17 cellular contexts compared by ENCODE assay signal in genomic region chr7:99469381-99470065, GRCh38. TPM values are rescaled to one million over a fixed set of nuclear protein-coding genes. Genes with fewer than 3 reads are reported as not detected.
DNase-seq lines count a peak whose midpoint lies in the region; ATAC-seq and TF ChIP-seq lines count a peak whose summit lies in the region.
"Had no signal": no experiment of that assay in that cellular context is flagged by ENCODE, and none has a peak within 500 bp of the region (broad histone marks: within the 10 kb centered on the region; RNA-seq: fewer than 3 reads in every experiment).

No MANE protein-coding gene starts in this region.

- peak overlapping the region; percentile 44 for H3K27ac Mint-ChIP-seq in activated T-cell treated with anti-CD3 and anti-CD28 coated beads, Interleukin-2, amount 50 U/mL, for 24 hours
- H3K27ac Mint-ChIP-seq in mesothelial cell of epicardium = no peak overlapping the region
- H3K27ac Mint-ChIP-seq: T-cell had no signal

- H3K36me3 ChIP-seq in A673 (ENCODE audit: insufficient read depth, low read length, poor library complexity, severe bottlenecking) (no peaks in the 10 kb centered on the region), PC-3 (ENCODE audit: low read depth, low read length) (no peaks in the 10 kb centered on the region)
- H3K36me3 ChIP-seq: ovary had no signal

- H2AFZ ChIP-seq in PC-3 (ENCODE audit: low read length) = no peak overlapping the region

- peaks cover 32% of the 10 kb centered on the region for H3K4me1 Mint-ChIP-seq in activated T-cell treated with anti-CD3 and anti-CD28 coated beads, Interleukin-2, amount 50 U/mL, for 24 hours (ENCODE audit: low read depth)
- H3K4me1 Mint-ChIP-seq in mesothelial cell of epicardium = peaks cover 19% of the 10 kb centered on the region

- ATAC-seq in PC-3 = no peak
- ATAC-seq: A549, T-cell had no signal

- peaks cover 14% of the 10 kb centered on the region for H3K4me1 ChIP-seq in A673 (ENCODE audit: insufficient read depth, low read length, poor library complexity, severe bottlenecking)
- peaks cover 8% of the 10 kb centered on the region; the same call in 1 of the 2 replicates for H3K4me1 ChIP-seq in PC-3 (ENCODE audit: insufficient read depth, low read length)

- H3K79me2 ChIP-seq in PC-3 (ENCODE audit: low read length) = peaks cover 39% of the 10 kb centered on the region

- H3K27me3 Mint-ChIP-seq in activated T-cell treated with anti-CD3 and anti-CD28 coated beads, Interleukin-2, amount 50 U/mL, for 24 hours = no peaks in the 10 kb centered on the region
- H3K27me3 Mint-ChIP-seq in mesothelial cell of epicardium (ENCODE audit: low read depth) = peaks cover 17% of the 10 kb centered on the region

- no peak overlapping the region for H3K4me2 ChIP-seq in PC-3 (ENCODE audit: low read length)
- H3K4me2 ChIP-seq: A549 had no signal

- no peak for DNase-seq in activated T-cell treated with anti-CD3 and anti-CD28 coated beads, Interleukin-2, amount 50 U/mL, for 24 hours
- DNase-seq in activated T-cell treated with anti-CD3 and anti-CD28 coated beads for 4 hours (no peak), LHCN-M2 (ENCODE audit: low read depth) (peak; percentile 22), fibroblast of villous mesenchyme (ENCODE audit: low read depth) (peak; percentile 9), renal cortical epithelial cell (ENCODE audit: low read depth) (peak; percentile 4), A673 (ENCODE audit: low spot score) (no peak), PC-3 (no peak), mesothelial cell of epicardium (ENCODE audit: low spot score in 2 of 2, unreplicated experiment in 2 of 2) (no peak)
- DNase-seq: activated effector memory CD4-positive, alpha-beta T cell treated with anti-CD3 and anti-CD28 coated beads, Interleukin-2, amount 50 U/mL, for 16 hours; effector memory CD4-positive, alpha-beta T cell; NCI-H2227 treated with DMSO at 0.1 percent for 48 hours; OCI-M1; ovary; T-cell had no signal

- POLR2A ChIA-PET in A673 (lab: Charles Lee; ENCODE audit: low non-redundant PET) = no interaction called here
- POLR2A ChIA-PET in PC-3 (lab: Charles Lee; ENCODE audit: unreplicated experiment) = no interaction called here

- CTCF ChIA-PET in A673 (lab: Charles Lee) (no interaction called here), PC-3 (lab: Charles Lee) (no interaction called here)

- H4K20me1 ChIP-seq in PC-3 (ENCODE audit: low read length) = no peaks in the 10 kb centered on the region

- intact Hi-C loops in A673 (cut with micrococcal nuclease; ENCODE audit: unreplicated experiment) = no loop called here
- intact Hi-C loops in PC-3 (cut with micrococcal nuclease) = no loop called here

- H3K4me3 Mint-ChIP-seq in activated T-cell treated with anti-CD3 and anti-CD28 coated beads, Interleukin-2, amount 50 U/mL, for 24 hours = no peak overlapping the region
- H3K4me3 Mint-ChIP-seq in mesothelial cell of epicardium = no peak overlapping the region

- H3K9me2 ChIP-seq in PC-3 (replicated peaks; ENCODE audit: low read length) = no peaks in the 10 kb centered on the region

- H3F3A ChIP-seq in PC-3 (ENCODE audit: low read length, unreplicated experiment) = no peaks in the 10 kb centered on the region

- BruUV-seq in A673 (replicated peaks; lab: Mats Ljungman, UMichigan) (no TSS peak), PC-3 (replicated peaks; lab: Mats Ljungman, UMichigan) (no TSS peak)

- H3K9me3 Mint-ChIP-seq in activated T-cell treated with anti-CD3 and anti-CD28 coated beads, Interleukin-2, amount 50 U/mL, for 24 hours = no peaks in the 10 kb centered on the region
- no peaks in the 10 kb centered on the region for H3K9me3 Mint-ChIP-seq in mesothelial cell of epicardium
- H3K9me3 Mint-ChIP-seq: T-cell had no signal

- H3K4me3 ChIP-seq in fibroblast of villous mesenchyme (ENCODE audit: low read depth, low read length) = no peak overlapping the region
- no peak overlapping the region for H3K4me3 ChIP-seq in A673 (ENCODE audit: low read depth, low read length, poor library complexity, severe bottlenecking)
- no peak overlapping the region for H3K4me3 ChIP-seq in PC-3 (ENCODE audit: low read length)
- H3K4me3 ChIP-seq: A549, lung, ovary had no signal

- no peak overlapping the region for H3K9ac ChIP-seq in PC-3 (ENCODE audit: low read length)

- TF ChIP-seq CTCF in fibroblast of villous mesenchyme (IDR thresholded peaks at IDR 0.05; ENCODE audit: insufficient read depth, low read depth, low read length) (no peak), A673 (conservative IDR thresholded peaks at IDR 0.05; ENCODE audit: low read depth, low read length) (no peak), PC-3 (conservative IDR thresholded peaks at IDR 0.05; ENCODE audit: low read depth, low read length) (no peak), mesothelial cell of epicardium (IDR thresholded peaks at IDR 0.05; ENCODE audit: unreplicated experiment) (no peak)

- H3K27ac ChIP-seq in A673 (ENCODE audit: low read depth, low read length, poor library complexity, severe bottlenecking) (no peak overlapping the region), PC-3 (ENCODE audit: low read length) (no peak overlapping the region)
- H3K27ac ChIP-seq: A549, ovary had no signal

- H3K36me3 Mint-ChIP-seq in activated T-cell treated with anti-CD3 and anti-CD28 coated beads, Interleukin-2, amount 50 U/mL, for 24 hours (ENCODE audit: low read depth) = peaks cover 28% of the 10 kb centered on the region
- H3K36me3 Mint-ChIP-seq in mesothelial cell of epicardium = peaks cover 2% of the 10 kb centered on the region
- H3K36me3 Mint-ChIP-seq: T-cell had no signal

- H3K27me3 ChIP-seq in A673 (replicated peaks; ENCODE audit: insufficient read depth, low read depth, low read length, poor library complexity) = no peaks in the 10 kb centered on the region
- H3K27me3 ChIP-seq in PC-3 (ENCODE audit: low read length) = no peaks in the 10 kb centered on the region
- H3K27me3 ChIP-seq: ovary, tibial nerve had no signal

- H3K9me3 ChIP-seq in A673 (ENCODE audit: low read depth, low read length, poor library complexity, severe bottlenecking) (no peaks in the 10 kb centered on the region), PC-3 (ENCODE audit: low read length) (no peaks in the 10 kb centered on the region)
- H3K9me3 ChIP-seq: A549, ovary, tibial nerve had no signal

RNA-seq across cellular contexts. Expression of gene ZNF789, which starts 3.2 kb away (rescaled TPM):
- total RNA-seq in LHCN-M2 (2014; rRNA removed) = 5.1 and 8.4 TPM in 2 replicates
- 9.4 TPM for polyA plus RNA-seq in LHCN-M2 (2012)
- 9.3 and 11.7 TPM in 2 replicates for total RNA-seq in fibroblast of villous mesenchyme
- 3.0 and 8.8 TPM in 2 replicates for total RNA-seq in renal cortical epithelial cell
- 17.0 and 18.2 TPM in 2 replicates for total RNA-seq in A673 (2021)
- 6.6 and 8.3 TPM in 2 replicates for total RNA-seq in PC-3 (2014; rRNA removed)
- total RNA-seq in mesothelial cell of epicardium = 24.9 to 27.2 TPM (median 27.0 TPM) in 3 replicates

RNA-seq across cellular contexts. Expression of gene ATP5MF, which starts 3.6 kb away (rescaled TPM):
- 2,193 and 2,868 TPM in 2 replicates for total RNA-seq in LHCN-M2 (2014; rRNA removed)
- polyA plus RNA-seq in LHCN-M2 (2012) = 1,989 TPM
- 190 and 573 TPM in 2 replicates for total RNA-seq in fibroblast of villous mesenchyme
- total RNA-seq in renal cortical epithelial cell = 510 and 1,187 TPM in 2 replicates
- 411 and 461 TPM in 2 replicates for total RNA-seq in A673 (2021)
- total RNA-seq in PC-3 (2014; rRNA removed) = 660 and 1,030 TPM in 2 replicates
- 223 to 243 TPM (median 235 TPM) in 3 replicates for total RNA-seq in mesothelial cell of epicardium

RNA-seq across cellular contexts. Expression of gene ZNF394, which starts 30.6 kb away (rescaled TPM):
- 19.0 and 20.7 TPM in 2 replicates for total RNA-seq in LHCN-M2 (2014; rRNA removed)
- polyA plus RNA-seq in LHCN-M2 (2012) = 13.6 TPM
- 22.5 and 30.2 TPM in 2 replicates for total RNA-seq in fibroblast of villous mesenchyme
- 28.4 and 36.8 TPM in 2 replicates for total RNA-seq in renal cortical epithelial cell
- total RNA-seq in A673 (2021) = 19.3 and 20.2 TPM in 2 replicates
- total RNA-seq in PC-3 (2014; rRNA removed) = 17.7 and 19.4 TPM in 2 replicates
- total RNA-seq in mesothelial cell of epicardium = 30.1 to 31.3 TPM (median 31.3 TPM) in 3 replicates

RNA-seq across cellular contexts. Expression of gene CPSF4, which starts 30.8 kb away (rescaled TPM):
- total RNA-seq in LHCN-M2 (2014; rRNA removed) = 69.6 and 75.0 TPM in 2 replicates
- 47.0 TPM for polyA plus RNA-seq in LHCN-M2 (2012)
- total RNA-seq in fibroblast of villous mesenchyme = 33.8 and 38.4 TPM in 2 replicates
- 21.6 and 22.2 TPM in 2 replicates for total RNA-seq in renal cortical epithelial cell
- total RNA-seq in A673 (2021) = 75.3 and 87.5 TPM in 2 replicates
- 49.5 and 65.3 TPM in 2 replicates for total RNA-seq in PC-3 (2014; rRNA removed)
- total RNA-seq in mesothelial cell of epicardium = 67.5 to 72.8 TPM (median 69.5 TPM) in 3 replicates

RNA-seq across cellular contexts. Expression of gene PTCD1, which starts 30.9 kb away (rescaled TPM):
- total RNA-seq in LHCN-M2 (2014; rRNA removed) (15.0 and 19.2 TPM in 2 replicates), fibroblast of villous mesenchyme (7.7 and 8.2 TPM in 2 replicates), renal cortical epithelial cell (6.7 and 8.7 TPM in 2 replicates), A673 (2021) (8.4 and 11.8 TPM in 2 replicates), PC-3 (2014; rRNA removed) (10.4 and 11.5 TPM in 2 replicates), mesothelial cell of epicardium (6.7 to 12.3 TPM (median 10.5 TPM) in 3 replicates)
- 5.8 TPM for polyA plus RNA-seq in LHCN-M2 (2012)

Comparison
In these comparisons a context has a peak if more than half of its experiments do, and no peak if none do; other contexts are left out.
1. DNase-seq: peak in LHCN-M2 (single experiment), fibroblast of villous mesenchyme (single experiment) and renal cortical epithelial cell (single experiment); none in activated T-cell treated with anti-CD3 and anti-CD28 coated beads, Interleukin-2, amount 50 U/mL, for 24 hours (single experiment), activated T-cell treated with anti-CD3 and anti-CD28 coated beads for 4 hours (single experiment), A673 (single experiment), PC-3 (single experiment) and mesothelial cell of epicardium (0 of 2).